ENCODE assay signal across 8 cellular contexts in genomic region chr14:71139058-71139946, GRCh38.
DNase-seq lines count a peak whose midpoint lies in the region; ATAC-seq and TF ChIP-seq lines count a peak whose summit lies in the region.

No MANE protein-coding gene starts in this region.

- peaks cover 5% of the 10 kb centered on the region; the same call in 1 of the 2 replicates for H3K9me3 ChIP-seq in IMR-90 (ENCODE audit: control insufficient read depth, insufficient read depth, low read length)
- H3K9me3 ChIP-seq in SJCRH30 (replicated peaks): no peaks in the 10 kb centered on the region
- no peaks in the 10 kb centered on the region for H3K9me3 ChIP-seq in prostate gland

- 75% methylated on average over 16 of the region's 37 CpGs; no CpG with 5 or more reads in 1 of the 2 experiments for WGBS in IMR-90 (ENCODE audit: extremely low coverage in 2 of 2, insufficient read length in 1 of 2), 2 experiments
- WGBS in prostate gland: 69% methylated on average over 37 of the region's 37 CpGs

- DNase-seq in DMS53 (lab: John Stamatoyannopoulos, UW) (peak; percentile 57), IMR-90 (peak; percentile 48), SJCRH30 (peak; percentile 41 to 71), cardiac septum (ENCODE audit: low spot score) (peak; percentile 86), prostate gland (ENCODE audit: low spot score) (peak; percentile 14), cerebellar nuclear complex (lab: John Stamatoyannopoulos, UW) (no peak)
- DNase-seq in activated naive CD8-positive, alpha-beta T cell treated with anti-CD3 and anti-CD28 coated beads, Interleukin-2, amount 50 U/mL, for 16 hours (ENCODE audit: low read depth, low spot score): peak; percentile 13

- peak overlapping the region; percentile 100 for H2AK5ac ChIP-seq in IMR-90 (ENCODE audit: low read depth, low read length)

- H4K8ac ChIP-seq in IMR-90 (ENCODE audit: low read depth in 2 of 2, low read length in 2 of 2): peak overlapping the region; percentile 66 to 85

- peak; percentile 57; the same call in 1 of the 2 replicates for TF ChIP-seq POLR2A in IMR-90 (IDR thresholded peaks at IDR 0.05; ENCODE audit: low read depth, low read length)
- no peak for TF ChIP-seq POLR2A in prostate gland (IDR thresholded peaks at IDR 0.05)

- H3K4me2 ChIP-seq in IMR-90 (ENCODE audit: low read depth, low read length): no peak overlapping the region

- CTCF ChIA-PET in IMR-90 (lab: Yijun Ruan, JAX): interaction anchor here (2.0 kb wide), 1 partner anchor 614 kb away, joined by 13 read pairs; no protein-coding TSS in a partner anchor

- POLR2A ChIA-PET in IMR-90 (lab: Charles Lee; ENCODE audit: unreplicated experiment): no interaction called here

- H3K9me1 ChIP-seq in IMR-90 (ENCODE audit: insufficient read depth, low read length): peaks cover 22% of the 10 kb centered on the region

- H3K79me1 ChIP-seq in IMR-90 (ENCODE audit: low read depth in 1 of 2, low read length in 2 of 2): peaks cover 0 to 6% of the 10 kb centered on the region in 2 experiments; a peak in 3 of 4 replicates

- peak overlapping the region; percentile 97 for H3K4ac ChIP-seq in IMR-90 (ENCODE audit: low read depth, low read length)

- H3K27ac ChIP-seq in IMR-90 (ENCODE audit: insufficient read depth, low read length) (no peak overlapping the region), SJCRH30 (no peak overlapping the region), prostate gland (no peak overlapping the region)

- H4K5ac ChIP-seq in IMR-90 (ENCODE audit: low read depth, low read length): peak overlapping the region; percentile 63

- H3K36me3 ChIP-seq in IMR-90 (ENCODE audit: control insufficient read depth, insufficient read depth, low read length): no peaks in the 10 kb centered on the region
- H3K36me3 ChIP-seq in SJCRH30: no peaks in the 10 kb centered on the region
- no peaks in the 10 kb centered on the region for H3K36me3 ChIP-seq in prostate gland

- H3K14ac ChIP-seq in IMR-90 (replicated peaks; ENCODE audit: low read depth, low read length): peak overlapping the region; percentile 87

- peak overlapping the region; percentile 85 for H2AFZ ChIP-seq in IMR-90 (replicated peaks; ENCODE audit: low read length, poor library complexity)

- peak overlapping the region; percentile 73 for H2AK9ac ChIP-seq in IMR-90 (replicated peaks; ENCODE audit: low read depth, low read length, poor library complexity)

- peak overlapping the region; percentile 98 for H2BK15ac ChIP-seq in IMR-90 (ENCODE audit: low read depth, low read length)

- 0 out of 2 replicates have a peak, but pooled peaks cover 3% of the 10 kb centered on the region for H4K20me1 ChIP-seq in IMR-90 (ENCODE audit: insufficient read depth, low read length)

- no peaks in the 10 kb centered on the region for H3K27me3 ChIP-seq in IMR-90 (ENCODE audit: control insufficient read depth, insufficient read depth, low read length)
- H3K27me3 ChIP-seq in SJCRH30: no peaks in the 10 kb centered on the region
- no peaks in the 10 kb centered on the region for H3K27me3 ChIP-seq in prostate gland (replicated peaks; ENCODE audit: insufficient read depth)

- H2BK5ac ChIP-seq in IMR-90 (ENCODE audit: low read depth, low read length, poor library complexity, severe bottlenecking): peak overlapping the region; percentile 62

- H3K4me1 ChIP-seq in IMR-90 (ENCODE audit: control insufficient read depth, insufficient read depth, low read length): peaks cover 18% of the 10 kb centered on the region
- 0 out of 2 replicates have a peak, but pooled peaks cover 5% of the 10 kb centered on the region for H3K4me1 ChIP-seq in SJCRH30
- no peaks in the 10 kb centered on the region for H3K4me1 ChIP-seq in prostate gland (replicated peaks)

- no peak overlapping the region for H3K18ac ChIP-seq in IMR-90 (ENCODE audit: low read depth, low read length)

- H2BK20ac ChIP-seq in IMR-90 (ENCODE audit: low read depth, low read length): peak overlapping the region; percentile 96

- peak; percentile 73 for ATAC-seq in IMR-90 (ENCODE audit: low read depth)
- ATAC-seq in GM21737 (IDR thresholded peaks at IDR 0.05; ENCODE audit: unreplicated experiment): no peak

- dilution Hi-C loops in IMR-90 (cut with HindIII; ENCODE audit: low sequenced_read_pairs, unreplicated experiment): no loop called here

- peak overlapping the region; percentile 10; the same call in 1 of the 2 replicates for H3K9ac ChIP-seq in IMR-90 (ENCODE audit: low read depth, low read length)

- peak overlapping the region; percentile 80 for H4K91ac ChIP-seq in IMR-90 (ENCODE audit: insufficient read depth, low read depth, low read length)

- H3K23ac ChIP-seq in IMR-90 (ENCODE audit: low read depth, low read length): peak overlapping the region; percentile 73

- peak overlapping the region; percentile 92 for H2BK120ac ChIP-seq in IMR-90 (ENCODE audit: low read depth, low read length)

- H3K4me3 ChIP-seq in IMR-90 (ENCODE audit: insufficient read depth, low read depth, low read length) (no peak overlapping the region), SJCRH30 (no peak overlapping the region), prostate gland (no peak overlapping the region)

- in situ Hi-C loops in IMR-90 (cut with MboI; ENCODE audit: low sequenced_read_pairs): loop anchor here (5.0 to 10.0 kb wide), 2 partner anchors 613 to 715 kb away; no protein-coding TSS in a partner anchor

- H3K56ac ChIP-seq in IMR-90 (ENCODE audit: extremely low read depth, insufficient read depth, low read length): no peak overlapping the region

- BruUV-seq in IMR-90 (replicated peaks; lab: Mats Ljungman, UMichigan): no TSS peak

- peak; percentile 97 for TF ChIP-seq RAD21 in IMR-90 (IDR thresholded peaks at IDR 0.05; ENCODE audit: low read length)

- peak; percentile 86 for TF ChIP-seq CTCF in IMR-90 (conservative IDR thresholded peaks at IDR 0.05; ENCODE audit: low read depth, low read length)
- TF ChIP-seq CTCF in prostate gland (IDR thresholded peaks at IDR 0.05): peak; percentile 81 to 91 (median 84)

- intact Hi-C loops in IMR-90 (cut with micrococcal nuclease) (loop anchor here (1.0 to 10.0 kb wide), 3 partner anchors 445 to 716 kb away; no protein-coding TSS in a partner anchor), cardiac septum (cut with DNase I) (loop anchor here (1.0 to 10.0 kb wide), 3 partner anchors 445 to 715 kb away; no protein-coding TSS in a partner anchor), prostate gland (cut with DNase I) (loop anchor here (2.0 kb wide), 1 partner anchor 613 kb away; no protein-coding TSS in a partner anchor)

TF ChIP-seq in IMR-90, 13 proteins besides CTCF, POLR2A, EP300 and RAD21:
- TF ChIP-seq RCOR1 (IDR thresholded peaks at IDR 0.05; ENCODE audit: insufficient replicate concordance, low read length) (no peak), CEBPB (IDR thresholded peaks at IDR 0.05; ENCODE audit: low read depth, low read length) (no peak), MAFK (IDR thresholded peaks at IDR 0.05; ENCODE audit: low read depth, low read length) (no peak), MAZ (IDR thresholded peaks at IDR 0.05; ENCODE audit: borderline replicate concordance, low read depth, low read length) (peak; percentile 37; the same call in 1 of the 2 replicates), SMC3 (IDR thresholded peaks at IDR 0.05; ENCODE audit: low read depth, low read length) (peak; percentile 93), BHLHE40 (IDR thresholded peaks at IDR 0.05; ENCODE audit: low read depth, low read length) (no peak)
- TF ChIP-seq, protein P1, sequence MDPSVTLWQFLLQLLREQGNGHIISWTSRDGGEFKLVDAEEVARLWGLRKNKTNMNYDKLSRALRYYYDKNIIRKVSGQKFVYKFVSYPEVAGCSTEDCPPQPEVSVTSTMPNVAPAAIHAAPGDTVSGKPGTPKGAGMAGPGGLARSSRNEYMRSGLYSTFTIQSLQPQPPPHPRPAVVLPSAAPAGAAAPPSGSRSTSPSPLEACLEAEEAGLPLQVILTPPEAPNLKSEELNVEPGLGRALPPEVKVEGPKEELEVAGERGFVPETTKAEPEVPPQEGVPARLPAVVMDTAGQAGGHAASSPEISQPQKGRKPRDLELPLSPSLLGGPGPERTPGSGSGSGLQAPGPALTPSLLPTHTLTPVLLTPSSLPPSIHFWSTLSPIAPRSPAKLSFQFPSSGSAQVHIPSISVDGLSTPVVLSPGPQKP (IDR thresholded peaks at IDR 0.05; ENCODE audit: borderline replicate concordance, low read depth, low read length): no peak
- TF ChIP-seq, protein P2, sequence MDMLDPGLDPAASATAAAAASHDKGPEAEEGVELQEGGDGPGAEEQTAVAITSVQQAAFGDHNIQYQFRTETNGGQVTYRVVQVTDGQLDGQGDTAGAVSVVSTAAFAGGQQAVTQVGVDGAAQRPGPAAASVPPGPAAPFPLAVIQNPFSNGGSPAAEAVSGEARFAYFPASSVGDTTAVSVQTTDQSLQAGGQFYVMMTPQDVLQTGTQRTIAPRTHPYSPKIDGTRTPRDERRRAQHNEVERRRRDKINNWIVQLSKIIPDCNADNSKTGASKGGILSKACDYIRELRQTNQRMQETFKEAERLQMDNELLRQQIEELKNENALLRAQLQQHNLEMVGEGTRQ (IDR thresholded peaks at IDR 0.05; ENCODE audit: low read depth, low read length): no peak
TF ChIP-seq in IMR-90: peak in this region for 2.

Comparison
In these comparisons a context has a peak if more than half of its experiments do, and no peak if none do; other contexts are left out.
1. DNase-seq: peak in DMS53 (single experiment), IMR-90 (single experiment), SJCRH30 (2 of 2), activated naive CD8-positive, alpha-beta T cell treated with anti-CD3 and anti-CD28 coated beads, Interleukin-2, amount 50 U/mL, for 16 hours (single experiment), cardiac septum (single experiment) and prostate gland (single experiment); none in cerebellar nuclear complex (0 of 2).